26 cellular contexts compared by ENCODE assay signal in the genomic region with DNA sequence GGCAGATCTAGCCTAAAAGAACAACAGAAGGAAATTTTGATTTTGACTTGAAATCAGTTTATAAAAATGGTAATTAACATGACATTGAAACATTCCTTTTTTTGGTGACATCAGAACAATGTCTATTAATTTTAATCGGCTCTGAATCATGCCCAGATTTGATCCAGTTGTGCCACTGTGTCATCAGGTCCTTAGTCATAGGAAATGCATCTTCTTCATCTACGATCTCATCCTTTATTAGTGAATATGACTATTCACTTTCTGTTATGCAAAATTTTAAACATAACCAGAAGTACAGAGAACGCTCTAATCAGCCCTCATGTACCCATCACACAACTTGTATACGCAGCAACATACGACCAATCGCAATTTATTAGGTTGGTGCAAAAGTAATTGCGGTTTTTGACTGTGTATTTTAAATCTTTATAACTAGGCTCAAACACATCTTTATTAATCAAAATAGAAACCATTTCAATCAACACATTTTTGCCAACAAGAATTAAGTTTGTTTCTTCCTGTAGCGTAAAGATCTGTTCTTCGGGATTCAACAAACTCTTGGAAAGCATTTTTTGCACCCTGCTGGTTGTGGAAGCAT. TPM values are rescaled to one million over a fixed set of nuclear protein-coding genes. Genes with fewer than 3 reads are reported as not detected.
DNase-seq lines count a peak whose midpoint lies in the region; ATAC-seq, FAIRE-seq and TF ChIP-seq lines count a peak whose summit lies in the region.
"Had no signal": no experiment of that assay in that cellular context is flagged by ENCODE, and none has a peak within 500 bp of the region (broad histone marks: within the 10 kb centered on the region; RNA-seq: fewer than 3 reads in every experiment).

No MANE protein-coding gene starts in this region.

- no peaks in the 10 kb centered on the region for H3K27me3 ChIP-seq in Karpas-422 (ENCODE audit: low read length)
- H3K27me3 ChIP-seq: Peyer's patch, suprapubic skin had no signal

- H3K36me3 ChIP-seq in Karpas-422 (ENCODE audit: insufficient read depth, low read length) = no peaks in the 10 kb centered on the region
- H3K36me3 ChIP-seq: HAP-1, Peyer's patch, suprapubic skin, WERI-Rb-1 had no signal

- no peak overlapping the region for H2AFZ ChIP-seq in Karpas-422 (ENCODE audit: low read length)

- no peak overlapping the region for H3K9ac ChIP-seq in Karpas-422 (ENCODE audit: low read length)

- no peak for DNase-seq in activated CD4-positive, CD25-positive, alpha-beta regulatory T cell treated with anti-CD3 and anti-CD28 coated beads, Interleukin-2, amount 50 U/mL, for 72 hours
- peak; percentile 42 for DNase-seq in GM03348 (ENCODE audit: low spot score)
- peak; percentile 8 for DNase-seq in kidney tubule cell (ENCODE audit: low spot score)
- DNase-seq in stimulated activated CD4-positive, alpha-beta T cell treated with anti-CD3 and anti-CD28 coated beads, Interleukin-4, amount 100 ng/mL, for 4 hours = no peak
- DNase-seq in Karpas-422 = no peak
- DNase-seq in D721Med (ENCODE audit: insufficient read length, low spot score) = no peak
- DNase-seq: activated CD4-positive, alpha-beta T cell treated with anti-CD3 and anti-CD28 coated beads, Interleukin-2, amount 50 U/mL, for 1 hour; activated effector memory CD4-positive, alpha-beta T cell treated with anti-CD3 and anti-CD28 coated beads, Interleukin-2, amount 50 U/mL, for 16 hours; activated T-cell treated with anti-CD3 and anti-CD28 coated beads, Interleukin-2, amount 50 U/mL, for 1 hour; CD4-positive, CD25-positive, alpha-beta regulatory T cell; immature natural killer cell; NCI-H2107; NCI-H345; nephron progenitor cell; Peyer's patch; SW 1271; T-helper 9 cell; WERI-Rb-1 had no signal

- peak overlapping the region; percentile 67; the same call in 1 of the 2 replicates for H3K27ac ChIP-seq in VCaP
- H3K27ac ChIP-seq in Karpas-422 (ENCODE audit: low read length) = no peak overlapping the region
- H3K27ac ChIP-seq: 22Rv1, HL-60, Peyer's patch, skin epidermis, suprapubic skin, WERI-Rb-1 had no signal

- H3K79me2 ChIP-seq in Karpas-422 (ENCODE audit: low read length) = no peaks in the 10 kb centered on the region

- peak; percentile 91 to 96 for ATAC-seq in activated CD4-positive, CD25-positive, alpha-beta regulatory T cell treated with anti-CD3 and anti-CD28 coated beads, Interleukin-2, amount 50 U/mL, for 24 hours

- H3K4me1 ChIP-seq in Karpas-422 (ENCODE audit: low read length) = peaks cover 6% of the 10 kb centered on the region
- H3K4me1 ChIP-seq: HAP-1, Peyer's patch had no signal

- H3K4me3 ChIP-seq in Karpas-422 (ENCODE audit: low read length) = no peak overlapping the region
- H3K4me3 ChIP-seq: HAP-1, Peyer's patch, skin epidermis, suprapubic skin had no signal

- H3K9me3 ChIP-seq in Karpas-422 (ENCODE audit: low read length) = no peaks in the 10 kb centered on the region
- H3K9me3 ChIP-seq: HAP-1, Peyer's patch, suprapubic skin had no signal

- H4K20me1 ChIP-seq in Karpas-422 (ENCODE audit: insufficient read depth, low read depth, low read length) = no peaks in the 10 kb centered on the region

- H3K9me2 ChIP-seq in Karpas-422 (replicated peaks; ENCODE audit: insufficient read depth, low read length) = no peaks in the 10 kb centered on the region

- FAIRE-seq in D721Med (lab: Jason Lieb, UNC) = no peak

- TF ChIP-seq CTCF in VCaP (conservative IDR thresholded peaks at IDR 0.05) (no peak), D721Med (IDR thresholded peaks at IDR 0.05; ENCODE audit: insufficient read depth, missing control alignments) (no peak)

- no peak overlapping the region for H3K4me2 ChIP-seq in Karpas-422 (ENCODE audit: low read depth, low read length, poor library complexity, severe bottlenecking)

RNA-seq across cellular contexts. Expression of gene TLR5, which starts 40.3 kb away (rescaled TPM):
- not detected in 2 replicates for total RNA-seq in Karpas-422 (2014; rRNA removed; shearing (Covaris generic); ENCODE audit: low replicate concordance)
- total RNA-seq: osteocyte had no signal

Comparison
In these comparisons a context has a peak if more than half of its experiments do, and no peak if none do; other contexts are left out.
1. DNase-seq: peak in GM03348 (single experiment) and kidney tubule cell (single experiment); none in activated CD4-positive, CD25-positive, alpha-beta regulatory T cell treated with anti-CD3 and anti-CD28 coated beads, Interleukin-2, amount 50 U/mL, for 72 hours (single experiment), stimulated activated CD4-positive, alpha-beta T cell treated with anti-CD3 and anti-CD28 coated beads, Interleukin-4, amount 100 ng/mL, for 4 hours (0 of 2), Karpas-422 (single experiment) and D721Med (single experiment).